Comparison of ENCODE assay signal across 14 cellular contexts in the genomic region with DNA sequence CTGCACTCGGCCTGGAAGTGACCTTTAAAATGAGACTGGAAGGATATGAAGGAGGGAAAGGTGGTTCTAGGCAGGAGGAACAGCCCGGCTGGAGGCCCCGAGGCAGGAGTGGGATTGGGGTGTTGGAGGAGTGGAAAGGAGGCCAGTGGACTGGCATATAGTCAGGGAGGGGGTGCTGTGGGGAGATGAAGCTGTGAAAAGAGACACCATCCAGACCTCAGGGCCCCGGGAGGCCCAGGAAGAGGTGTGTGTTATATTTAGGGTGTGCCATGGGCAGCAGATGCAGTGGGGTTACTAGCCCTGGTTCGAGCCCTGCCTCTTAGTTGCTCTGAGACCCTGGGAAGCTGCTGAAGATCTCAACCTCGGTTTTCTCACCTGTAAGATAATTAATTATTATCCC. TPM values are rescaled to one million over a fixed set of nuclear protein-coding genes. Genes with fewer than 3 reads are reported as not detected.
A peak's percentile ranks its signal among the peaks of the same experiment; 100 is the strongest.
DNase-seq lines count a peak whose midpoint lies in the region; ATAC-seq and TF ChIP-seq lines count a peak whose summit lies in the region.
"Had no signal": no experiment of that assay in that cellular context is flagged by ENCODE, and none has a peak within 500 bp of the region (broad histone marks: within the 10 kb centered on the region; RNA-seq: fewer than 3 reads in every experiment).

No MANE protein-coding gene starts in this region.

- no peak overlapping the region for H2AFZ ChIP-seq in hepatocyte
- no peak overlapping the region for H2AFZ ChIP-seq in trophoblast cell (ENCODE audit: insufficient read depth, low read length, poor library complexity)
- H2AFZ ChIP-seq: GM23248 had no signal

- H3K4me3 ChIP-seq in BLaER1 (no peak overlapping the region), hepatocyte (no peak overlapping the region), trophoblast cell (ENCODE audit: low read depth, low read length) (no peak overlapping the region)
- H3K4me3 ChIP-seq: GM12878, GM23248 had no signal

- peak overlapping the region; percentile 18 for H2BK5ac ChIP-seq in trophoblast cell (ENCODE audit: low read depth, low read length, poor library complexity)

- peak overlapping the region; percentile 72 for H3K18ac ChIP-seq in trophoblast cell (ENCODE audit: low read length)

- peak overlapping the region; percentile 39 for H2BK120ac ChIP-seq in trophoblast cell (ENCODE audit: insufficient read depth, low read length, poor library complexity)

- H3K9me2 ChIP-seq in hepatocyte (replicated peaks; ENCODE audit: insufficient read depth), result no peaks in the 10 kb centered on the region

- TF ChIP-seq CTCF in hepatocyte (IDR thresholded peaks at IDR 0.05; ENCODE audit: poor library complexity), result no peak

- peak overlapping the region; percentile 85 for H2BK12ac ChIP-seq in trophoblast cell (ENCODE audit: low read length)

- no peaks in the 10 kb centered on the region for H3K79me2 ChIP-seq in hepatocyte
- peaks cover 20% of the 10 kb centered on the region for H3K79me2 ChIP-seq in trophoblast cell (ENCODE audit: control insufficient read depth, insufficient read depth, low read length, poor library complexity)

- H3K4me1 ChIP-seq in BLaER1, result peaks cover 80% of the 10 kb centered on the region
- peaks cover 34% of the 10 kb centered on the region for H3K4me1 ChIP-seq in hepatocyte (ENCODE audit: insufficient read depth)
- H3K4me1 ChIP-seq in trophoblast cell (ENCODE audit: control insufficient read depth in 1 of 2, insufficient read depth in 2 of 2, low read length in 2 of 2), result peaks cover 45 to 49% of the 10 kb centered on the region in 2 experiments

- H3K79me1 ChIP-seq in trophoblast cell (ENCODE audit: low read length), result peaks cover 71% of the 10 kb centered on the region

- no peak overlapping the region for H3K23ac ChIP-seq in trophoblast cell (ENCODE audit: low read length)

- no peaks in the 10 kb centered on the region for H4K20me1 ChIP-seq in BLaER1
- no peaks in the 10 kb centered on the region for H4K20me1 ChIP-seq in hepatocyte (ENCODE audit: insufficient read depth, poor library complexity, severe bottlenecking)

- H3K9me3 ChIP-seq in BLaER1 (no peaks in the 10 kb centered on the region), hepatocyte (ENCODE audit: low read depth) (no peaks in the 10 kb centered on the region), trophoblast cell (ENCODE audit: insufficient read depth, low read depth, low read length) (no peaks in the 10 kb centered on the region)

- no peaks in the 10 kb centered on the region for H3K27me3 ChIP-seq in BLaER1
- no peaks in the 10 kb centered on the region for H3K27me3 ChIP-seq in hepatocyte
- no peaks in the 10 kb centered on the region for H3K27me3 ChIP-seq in trophoblast cell (ENCODE audit: insufficient read depth, low read length)

- DNase-seq in Right ventricle myocardium superior (peak; percentile 22), left cardiac atrium (no peak), hepatocyte (ENCODE audit: low spot score) (peak; percentile 3), trophoblast cell (no peak), NCI-H1092 (lab: John Stamatoyannopoulos, UW) (no peak)
- DNase-seq: 8988T; AML-193; CD4-positive, alpha-beta memory T cell; GM23248 had no signal

- H3K4me2 ChIP-seq in BLaER1 (peak overlapping the region; percentile 90), hepatocyte (no peak overlapping the region), trophoblast cell (ENCODE audit: low read length) (no peak overlapping the region)

- H3K4ac ChIP-seq in trophoblast cell (ENCODE audit: low read depth, low read length), result no peak overlapping the region

- H4K8ac ChIP-seq in trophoblast cell (ENCODE audit: low read depth, low read length), result no peak overlapping the region

- no peak overlapping the region for H3K27ac ChIP-seq in BLaER1
- H3K27ac ChIP-seq in hepatocyte, result no peak overlapping the region
- no peak overlapping the region for H3K27ac ChIP-seq in trophoblast cell (ENCODE audit: low read depth, low read length)
- H3K27ac ChIP-seq: C4-2B, GM23248 had no signal

- peak overlapping the region; percentile 25 for H3K14ac ChIP-seq in trophoblast cell (ENCODE audit: low read length)

- H3K9ac ChIP-seq in BLaER1 (no peak overlapping the region), trophoblast cell (ENCODE audit: low read length) (no peak overlapping the region)
- H3K9ac ChIP-seq: GM23248 had no signal

- peak overlapping the region; percentile 87 for H2AK5ac ChIP-seq in trophoblast cell (ENCODE audit: low read length)

- WGBS in hepatocyte (ENCODE audit: low lambda C conversion rate, missing lambda C conversion rate), result 81% methylated on average over 6 of the region's 6 CpGs
- no CpG with 5 or more reads among the region's 6 CpGs for WGBS in trophoblast cell (ENCODE audit: extremely low coverage, insufficient coverage, insufficient read length)

- H4K12ac ChIP-seq in trophoblast cell (ENCODE audit: low read depth, low read length), result no peak overlapping the region

- intact Hi-C loops in Right ventricle myocardium superior (cut with DNase I), result no loop called here
- intact Hi-C loops in left cardiac atrium (cut with DNase I), result no loop called here

- no peak for ATAC-seq in Right ventricle myocardium superior (ENCODE audit: poor library complexity)
- ATAC-seq in left cardiac atrium, result no peak
- ATAC-seq in GM18868 (IDR thresholded peaks at IDR 0.05; ENCODE audit: unreplicated experiment), result no peak
- ATAC-seq: GM12878 had no signal

- H4K91ac ChIP-seq in trophoblast cell (ENCODE audit: low read depth, low read length), result peak overlapping the region; percentile 81

- H3K36me3 ChIP-seq in BLaER1 (no peaks in the 10 kb centered on the region), hepatocyte (replicated peaks; ENCODE audit: insufficient read depth, low read depth) (no peaks in the 10 kb centered on the region), trophoblast cell (ENCODE audit: control insufficient read depth in 1 of 2, insufficient read depth in 2 of 2, low read length in 2 of 2) (no peaks in the 10 kb centered on the region)

RNA-seq across cellular contexts. Expression of a gene that starts 18.9 kb away (rescaled TPM):
- total RNA-seq in Right ventricle myocardium superior (7.5 TPM), left cardiac atrium (10 to 100 TPM; 14.2 to 14.5 TPM), hepatocyte (112 and 122 TPM in 2 replicates)
- polyA plus RNA-seq in hepatocyte, result 96.3 and 106 TPM in 2 replicates
- polyA plus RNA-seq in trophoblast cell (2013), result 407 and 429 TPM in 2 replicates

RNA-seq across cellular contexts. Expression of a gene that starts 31.2 kb away (rescaled TPM):
- 10.5 TPM for total RNA-seq in Right ventricle myocardium superior
- total RNA-seq in left cardiac atrium, result 1 to 10 TPM; 5.3 to 8.9 TPM
- total RNA-seq in hepatocyte, result 10.5 and 11.4 TPM in 2 replicates
- polyA plus RNA-seq in hepatocyte, result 13.1 and 17.2 TPM in 2 replicates
- polyA plus RNA-seq in trophoblast cell (2013), result 7.7 and 8.5 TPM in 2 replicates

RNA-seq across cellular contexts. Expression of a gene that starts 37.3 kb away (rescaled TPM):
- 0.05 TPM for total RNA-seq in Right ventricle myocardium superior
- total RNA-seq in left cardiac atrium, result under 1 TPM; 0.18 to 0.34 TPM
- total RNA-seq in hepatocyte, result 1.1 and 2.2 TPM in 2 replicates
- 1.9 and 2.9 TPM in 2 replicates for polyA plus RNA-seq in hepatocyte
- 3.8 and 3.9 TPM in 2 replicates for polyA plus RNA-seq in trophoblast cell (2013)
- total RNA-seq: G401, GM23248 had no signal

RNA-seq across cellular contexts. Expression of a gene that starts 42.7 kb away (rescaled TPM):
- total RNA-seq in Right ventricle myocardium superior (37.9 TPM), left cardiac atrium (10 to 100 TPM; 33.2 to 41.9 TPM), hepatocyte (92.5 and 101 TPM in 2 replicates)
- polyA plus RNA-seq in hepatocyte, result 49.0 and 56.6 TPM in 2 replicates
- polyA plus RNA-seq in trophoblast cell (2013), result 49.8 and 50.6 TPM in 2 replicates

RNA-seq across cellular contexts. Expression of a gene that starts 57.9 kb away (rescaled TPM):
- total RNA-seq in Right ventricle myocardium superior (225 TPM), left cardiac atrium (100 to 1,000 TPM in 1 of 2 donors, 10 to 100 TPM in 1; 98.9 to 128 TPM), hepatocyte (57.1 and 61.9 TPM in 2 replicates)
- polyA plus RNA-seq in hepatocyte, result 63.2 and 81.5 TPM in 2 replicates
- 21.2 and 21.9 TPM in 2 replicates for polyA plus RNA-seq in trophoblast cell (2013)

Comparison
In these comparisons a context has a peak if more than half of its experiments do, and no peak if none do; other contexts are left out.
1. DNase-seq: peak in Right ventricle myocardium superior (single experiment) and hepatocyte (single experiment); none in left cardiac atrium (single experiment), trophoblast cell (0 of 2) and NCI-H1092 (single experiment).